18 cellular contexts compared by ENCODE assay signal in the genomic region with DNA sequence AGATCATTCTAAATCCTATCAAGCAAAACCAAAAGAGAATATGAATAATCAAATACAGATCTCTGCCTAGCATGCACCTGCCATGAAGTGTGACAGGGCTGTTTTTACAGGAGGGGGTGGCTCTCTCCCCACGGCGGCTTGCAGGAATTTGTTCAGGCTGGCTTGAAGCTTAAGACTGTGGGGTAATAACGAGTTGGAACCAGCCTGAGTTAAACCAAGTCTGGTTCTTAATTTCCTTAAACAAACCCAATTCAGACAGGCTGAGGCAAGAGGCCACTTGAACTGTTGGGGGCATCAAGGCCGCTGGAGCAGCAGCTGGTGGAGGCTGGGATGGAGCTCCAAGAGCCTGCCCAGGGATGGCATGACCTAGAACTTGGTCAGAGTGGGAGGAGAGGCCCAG. TPM values are rescaled to one million over a fixed set of nuclear protein-coding genes. Genes with fewer than 3 reads are reported as not detected.
DNase-seq lines count a peak whose midpoint lies in the region; ATAC-seq and TF ChIP-seq lines count a peak whose summit lies in the region.
"Had no signal": no experiment of that assay in that cellular context is flagged by ENCODE, and none has a peak within 500 bp of the region (broad histone marks: within the 10 kb centered on the region; RNA-seq: fewer than 3 reads in every experiment).

No MANE protein-coding gene starts in this region.

- DNase-seq in NCI-H187 treated with DMSO at 0.1 percent for 48 hours (lab: John Stamatoyannopoulos, UW), result peak; percentile 52
- peak; percentile 28 for DNase-seq in NCI-H526 treated with DMSO at 0.1 percent for 48 hours (lab: John Stamatoyannopoulos, UW)
- no peak for DNase-seq in nephron progenitor cell
- peak; percentile 17 for DNase-seq in retina
- no peak for DNase-seq in activated CD8-positive, alpha-beta memory T cell treated with anti-CD3 and anti-CD28 coated beads, Interleukin-2, amount 10 ng/mL, durations not matched to agents 7 days and 5 days
- no peak for DNase-seq in activated naive CD4-positive, alpha-beta T cell (lab: John Stamatoyannopoulos, UW)
- DNase-seq: CD4-positive, CD25-positive, alpha-beta regulatory T cell; IMR-90; NCI-H1105 treated with DMSO at 0.1 percent for 48 hours; NCI-H1930; NCI-H2227 treated with DMSO at 0.1 percent for 48 hours; NCI-H524; OCI-M1; RPMI8226; SJCRH30 had no signal

- peaks cover 12% of the 10 kb centered on the region for H3K27me3 Mint-ChIP-seq in nephron progenitor cell (ENCODE audit: low read depth, poor library complexity)
- peaks cover 7% of the 10 kb centered on the region for H3K27me3 Mint-ChIP-seq in activated CD8-positive, alpha-beta memory T cell treated with anti-CD3 and anti-CD28 coated beads, Interleukin-2, amount 10 ng/mL, durations not matched to agents 7 days and 5 days

- CTCF ChIA-PET in activated CD8-positive, alpha-beta memory T cell treated with anti-CD3 and anti-CD28 coated beads, Interleukin-2, amount 10 ng/mL, durations not matched to agents 7 days and 5 days (lab: Charles Lee), result no interaction called here

- no peak overlapping the region for H3K4me3 Mint-ChIP-seq in nephron progenitor cell
- no peak overlapping the region for H3K4me3 Mint-ChIP-seq in activated CD8-positive, alpha-beta memory T cell treated with anti-CD3 and anti-CD28 coated beads, Interleukin-2, amount 10 ng/mL, durations not matched to agents 7 days and 5 days
- H3K4me3 Mint-ChIP-seq: CD4-positive, CD25-positive, alpha-beta regulatory T cell had no signal

- H3K36me3 Mint-ChIP-seq in nephron progenitor cell (ENCODE audit: low read depth), result no peaks in the 10 kb centered on the region
- H3K36me3 Mint-ChIP-seq in activated CD8-positive, alpha-beta memory T cell treated with anti-CD3 and anti-CD28 coated beads, Interleukin-2, amount 10 ng/mL, durations not matched to agents 7 days and 5 days, result no peaks in the 10 kb centered on the region
- H3K36me3 Mint-ChIP-seq: CD4-positive, CD25-positive, alpha-beta regulatory T cell had no signal

- TF ChIP-seq CTCF in nephron progenitor cell (IDR thresholded peaks at IDR 0.05), result no peak

- peaks cover 9% of the 10 kb centered on the region for H3K9me3 Mint-ChIP-seq in nephron progenitor cell
- H3K9me3 Mint-ChIP-seq in activated CD8-positive, alpha-beta memory T cell treated with anti-CD3 and anti-CD28 coated beads, Interleukin-2, amount 10 ng/mL, durations not matched to agents 7 days and 5 days (ENCODE audit: low read depth), result no peaks in the 10 kb centered on the region

- ATAC-seq in GM19397 (IDR thresholded peaks at IDR 0.05; ENCODE audit: unreplicated experiment), result no peak
- ATAC-seq in activated CD8-positive, alpha-beta memory T cell treated with anti-CD3 and anti-CD28 coated beads, Interleukin-2, amount 10 ng/mL, durations not matched to agents 7 days and 5 days, result no peak

- H3K27ac Mint-ChIP-seq in nephron progenitor cell, result peak overlapping the region; percentile 15
- no peak overlapping the region for H3K27ac Mint-ChIP-seq in activated CD8-positive, alpha-beta memory T cell treated with anti-CD3 and anti-CD28 coated beads, Interleukin-2, amount 10 ng/mL, durations not matched to agents 7 days and 5 days
- H3K27ac Mint-ChIP-seq: CD4-positive, CD25-positive, alpha-beta regulatory T cell had no signal

- H3K4me1 Mint-ChIP-seq in nephron progenitor cell, result peaks cover 11% of the 10 kb centered on the region
- H3K4me1 Mint-ChIP-seq in activated CD8-positive, alpha-beta memory T cell treated with anti-CD3 and anti-CD28 coated beads, Interleukin-2, amount 10 ng/mL, durations not matched to agents 7 days and 5 days, result no peaks in the 10 kb centered on the region
- H3K4me1 Mint-ChIP-seq: CD4-positive, CD25-positive, alpha-beta regulatory T cell had no signal

RNA-seq across cellular contexts. Expression of a gene that starts 45.1 kb away (rescaled TPM):
- total RNA-seq in activated CD8-positive, alpha-beta memory T cell treated with anti-CD3 and anti-CD28 coated beads, Interleukin-2, amount 10 ng/mL, durations not matched to agents 7 days and 5 days, result not detected
- total RNA-seq: CD4-positive, CD25-positive, alpha-beta regulatory T cell; G401; IMR-90; LHCN-M2 had no signal

Comparison
In these comparisons a context has a peak if more than half of its experiments do, and no peak if none do; other contexts are left out.
1. DNase-seq: peak in NCI-H187 treated with DMSO at 0.1 percent for 48 hours (single experiment), NCI-H526 treated with DMSO at 0.1 percent for 48 hours (single experiment) and retina (single experiment); none in nephron progenitor cell (single experiment), activated CD8-positive, alpha-beta memory T cell treated with anti-CD3 and anti-CD28 coated beads, Interleukin-2, amount 10 ng/mL, durations not matched to agents 7 days and 5 days (single experiment) and activated naive CD4-positive, alpha-beta T cell (0 of 4).